1 cellular context compared by ENCODE assay signal in the genomic region with DNA sequence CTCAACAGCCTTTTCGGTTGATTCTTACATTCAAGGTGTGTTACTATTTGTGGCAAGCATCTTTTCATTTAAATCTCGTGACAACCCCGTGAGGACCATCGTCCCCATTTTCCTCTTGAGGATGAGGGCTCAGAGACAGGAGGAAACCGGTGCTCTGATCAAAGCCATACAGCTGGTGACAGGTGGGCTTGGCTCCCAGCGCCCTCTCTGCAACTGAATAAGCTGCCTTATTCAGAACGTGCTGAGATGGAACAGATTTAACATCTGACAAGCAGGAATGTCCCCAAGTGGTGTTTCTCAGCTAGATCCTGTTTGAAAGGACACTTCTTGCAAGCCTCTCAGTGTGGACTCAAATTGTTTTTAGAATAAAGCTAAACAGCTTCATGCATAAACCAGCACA.
TF ChIP-seq lines count a peak whose summit lies in the region.

No MANE protein-coding gene starts in this region.

TF ChIP-seq in HepG2, 621 proteins besides CTCF, POLR2A, EP300 and RAD21:
- no peak for TF ChIP-seq RXRB (CRISPR knock-in tag; IDR thresholded peaks at IDR 0.05; ENCODE audit: borderline replicate concordance)
- TF ChIP-seq, protein P1, sequence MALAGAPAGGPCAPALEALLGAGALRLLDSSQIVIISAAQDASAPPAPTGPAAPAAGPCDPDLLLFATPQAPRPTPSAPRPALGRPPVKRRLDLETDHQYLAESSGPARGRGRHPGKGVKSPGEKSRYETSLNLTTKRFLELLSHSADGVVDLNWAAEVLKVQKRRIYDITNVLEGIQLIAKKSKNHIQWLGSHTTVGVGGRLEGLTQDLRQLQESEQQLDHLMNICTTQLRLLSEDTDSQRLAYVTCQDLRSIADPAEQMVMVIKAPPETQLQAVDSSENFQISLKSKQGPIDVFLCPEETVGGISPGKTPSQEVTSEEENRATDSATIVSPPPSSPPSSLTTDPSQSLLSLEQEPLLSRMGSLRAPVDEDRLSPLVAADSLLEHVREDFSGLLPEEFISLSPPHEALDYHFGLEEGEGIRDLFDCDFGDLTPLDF (CRISPR knock-in tag; IDR thresholded peaks at IDR 0.05) = no peak
- TF ChIP-seq, protein P2, sequence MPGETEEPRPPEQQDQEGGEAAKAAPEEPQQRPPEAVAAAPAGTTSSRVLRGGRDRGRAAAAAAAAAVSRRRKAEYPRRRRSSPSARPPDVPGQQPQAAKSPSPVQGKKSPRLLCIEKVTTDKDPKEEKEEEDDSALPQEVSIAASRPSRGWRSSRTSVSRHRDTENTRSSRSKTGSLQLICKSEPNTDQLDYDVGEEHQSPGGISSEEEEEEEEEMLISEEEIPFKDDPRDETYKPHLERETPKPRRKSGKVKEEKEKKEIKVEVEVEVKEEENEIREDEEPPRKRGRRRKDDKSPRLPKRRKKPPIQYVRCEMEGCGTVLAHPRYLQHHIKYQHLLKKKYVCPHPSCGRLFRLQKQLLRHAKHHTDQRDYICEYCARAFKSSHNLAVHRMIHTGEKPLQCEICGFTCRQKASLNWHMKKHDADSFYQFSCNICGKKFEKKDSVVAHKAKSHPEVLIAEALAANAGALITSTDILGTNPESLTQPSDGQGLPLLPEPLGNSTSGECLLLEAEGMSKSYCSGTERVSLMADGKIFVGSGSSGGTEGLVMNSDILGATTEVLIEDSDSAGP (CRISPR knock-in tag; IDR thresholded peaks at IDR 0.05; ENCODE audit: borderline replicate concordance) = 0 out of 2 replicates have a peak, but pooled peaks have one; percentile 2
- TF ChIP-seq MXI1 (IDR thresholded peaks at IDR 0.05; ENCODE audit: borderline replicate concordance, low read depth, low read length) = no peak
- 0 out of 2 replicates have a peak, but pooled peaks have one; percentile 9 for TF ChIP-seq ZNF687 (CRISPR knock-in tag; IDR thresholded peaks at IDR 0.05)
- TF ChIP-seq PCBP1 (IDR thresholded peaks at IDR 0.05; ENCODE audit: borderline replicate concordance, low read depth, low read length) = no peak
- TF ChIP-seq PHF8 (CRISPR knock-in tag; IDR thresholded peaks at IDR 0.05) = no peak
- TF ChIP-seq, protein P3, sequence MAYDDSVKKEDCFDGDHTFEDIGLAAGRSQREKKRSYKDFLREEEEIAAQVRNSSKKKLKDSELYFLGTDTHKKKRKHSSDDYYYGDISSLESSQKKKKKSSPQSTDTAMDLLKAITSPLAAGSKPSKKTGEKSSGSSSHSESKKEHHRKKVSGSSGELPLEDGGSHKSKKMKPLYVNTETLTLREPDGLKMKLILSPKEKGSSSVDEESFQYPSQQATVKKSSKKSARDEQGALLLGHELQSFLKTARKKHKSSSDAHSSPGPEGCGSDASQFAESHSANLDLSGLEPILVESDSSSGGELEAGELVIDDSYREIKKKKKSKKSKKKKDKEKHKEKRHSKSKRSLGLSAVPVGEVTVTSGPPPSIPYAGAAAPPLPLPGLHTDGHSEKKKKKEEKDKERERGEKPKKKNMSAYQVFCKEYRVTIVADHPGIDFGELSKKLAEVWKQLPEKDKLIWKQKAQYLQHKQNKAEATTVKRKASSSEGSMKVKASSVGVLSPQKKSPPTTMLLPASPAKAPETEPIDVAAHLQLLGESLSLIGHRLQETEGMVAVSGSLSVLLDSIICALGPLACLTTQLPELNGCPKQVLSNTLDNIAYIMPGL (CRISPR knock-in tag; IDR thresholded peaks at IDR 0.05; ENCODE audit: borderline replicate concordance in 1 of 2, low read depth in 1 of 2) = peak in 1 of 2 experiments; percentile 1; a peak in 1 of 4 replicates
- 0 out of 2 replicates have a peak, but pooled peaks have one; percentile 2 for TF ChIP-seq YEATS4 (CRISPR knock-in tag; IDR thresholded peaks at IDR 0.05; ENCODE audit: borderline replicate concordance)
- no peak for TF ChIP-seq ZNF251 (CRISPR knock-in tag; IDR thresholded peaks at IDR 0.05)
- TF ChIP-seq RFX1 (IDR thresholded peaks at IDR 0.05) = no peak
- TF ChIP-seq UBTF (CRISPR knock-in tag; IDR thresholded peaks at IDR 0.05) = peak; percentile 2; the same call in 1 of the 2 replicates
- TF ChIP-seq ZNF335 (CRISPR knock-in tag; IDR thresholded peaks at IDR 0.05) = peak; percentile 73; the same call in 1 of the 2 replicates
